In genomic region chr20:14191559-14191958, GRCh38 we compare ENCODE assay signal across 8 cellular contexts.
"Had no signal": no experiment of that assay in that cellular context is flagged by ENCODE, and none has a peak within 500 bp of the region (broad histone marks: within the 10 kb centered on the region; RNA-seq: fewer than 3 reads in every experiment).

No MANE protein-coding gene starts in this region.

- H3K4me3 ChIP-seq: GM12878 had no signal

- FAIRE-seq: G401.6, GM12878, GM12891, GM12892, GM18507, GM19239 had no signal

- DNase-seq: GDM1, GF-D8 had no signal

- ATAC-seq: GM12878 had no signal
